ENCODE assay signal across 22 cellular contexts in genomic region chr4:121794505-121795192, GRCh38. TPM values are rescaled to one million over a fixed set of nuclear protein-coding genes. Genes with fewer than 3 reads are reported as not detected.
DNase-seq lines count a peak whose midpoint lies in the region; ATAC-seq, FAIRE-seq and TF ChIP-seq lines count a peak whose summit lies in the region.
"Had no signal": no experiment of that assay in that cellular context is flagged by ENCODE, and none has a peak within 500 bp of the region (broad histone marks: within the 10 kb centered on the region; RNA-seq: fewer than 3 reads in every experiment).

No MANE protein-coding gene starts in this region.

- H3K4ac ChIP-seq in IMR-90 (ENCODE audit: low read depth, low read length) (peak overlapping the region; percentile 58), mesendoderm (ENCODE audit: low read depth, low read length) (no peak overlapping the region)

- H4K5ac ChIP-seq in IMR-90 (ENCODE audit: low read depth, low read length) (peak overlapping the region; percentile 38; the same call in 1 of the 2 replicates), mesendoderm (ENCODE audit: low read length) (no peak overlapping the region)

- peak overlapping the region; percentile 69; the same call in 2 of the 3 replicates for H2BK15ac ChIP-seq in IMR-90 (ENCODE audit: low read depth, low read length)
- no peak overlapping the region for H2BK15ac ChIP-seq in mesendoderm (replicated peaks; ENCODE audit: low read depth)

- H4K91ac ChIP-seq in IMR-90 (ENCODE audit: insufficient read depth, low read depth, low read length) = peak overlapping the region; percentile 67

- TF ChIP-seq CTCF in DND-41 (IDR thresholded peaks at IDR 0.05; ENCODE audit: borderline replicate concordance, extremely low read depth, low read length, poor library complexity, severe bottlenecking) = no peak
- TF ChIP-seq CTCF in IMR-90 (conservative IDR thresholded peaks at IDR 0.05; ENCODE audit: low read depth, low read length) = no peak
- TF ChIP-seq CTCF in K562 (IDR thresholded peaks at IDR 0.05 in 2 of 3, conservative IDR thresholded peaks at IDR 0.05 in 1 of 3; ENCODE audit: insufficient read depth in 2 of 3, low read depth in 1 of 3, low read length in 3 of 3) = no peak

- H3K9me3 ChIP-seq in DND-41 (ENCODE audit: insufficient read depth, low read length, severe bottlenecking) (no peaks in the 10 kb centered on the region), IMR-90 (ENCODE audit: control insufficient read depth, insufficient read depth, low read length) (no peaks in the 10 kb centered on the region), K562 (replicated peaks; ENCODE audit: control insufficient read depth, insufficient read depth, low read depth, low read length) (no peaks in the 10 kb centered on the region)
- H3K9me3 ChIP-seq: adrenal gland, gastrocnemius medialis, Peyer's patch, SJSA1 had no signal

- POLR2A ChIA-PET in IMR-90 (lab: Charles Lee; ENCODE audit: unreplicated experiment) (no interaction called here), K562 (lab: Yijun Ruan, JAX) (interaction anchor here (0.5 to 1.5 kb wide), 4 partner anchors 9 to 65 kb away, joined by 3 to 4 read pairs (median 3); no protein-coding TSS in a partner anchor)

- H3K27me3 ChIP-seq in DND-41 (ENCODE audit: insufficient read depth, low read length, poor library complexity) (no peaks in the 10 kb centered on the region), IMR-90 (ENCODE audit: control insufficient read depth, insufficient read depth, low read length) (no peaks in the 10 kb centered on the region), K562 (ENCODE audit: control insufficient read depth in 2 of 2, insufficient read depth in 2 of 2, low read length in 2 of 2) (no peaks in the 10 kb centered on the region), mesendoderm (ENCODE audit: insufficient read depth, low read length, poor library complexity) (no peaks in the 10 kb centered on the region)
- H3K27me3 ChIP-seq: adrenal gland, Peyer's patch, SJSA1 had no signal

- H3K79me2 ChIP-seq in DND-41 (ENCODE audit: insufficient read depth, low read length) (no peaks in the 10 kb centered on the region), K562 (ENCODE audit: control insufficient read depth, insufficient read depth, low read length) (no peaks in the 10 kb centered on the region), mesendoderm (ENCODE audit: control insufficient read depth, insufficient read depth, low read length) (no peaks in the 10 kb centered on the region)

- H2AFZ ChIP-seq in DND-41 (ENCODE audit: low read depth, low read length) (peak overlapping the region; percentile 76), IMR-90 (replicated peaks; ENCODE audit: low read length, poor library complexity) (no peak overlapping the region), K562 (ENCODE audit: low read depth, low read length) (peak overlapping the region; percentile 54; the same call in 1 of the 2 replicates)

- peaks cover 51% of the 10 kb centered on the region for H3K4me1 ChIP-seq in DND-41 (ENCODE audit: insufficient read depth, low read length)
- H3K4me1 ChIP-seq in IMR-90 (ENCODE audit: control insufficient read depth, insufficient read depth, low read length) = peaks cover 19% of the 10 kb centered on the region
- peaks cover 5 to 39% of the 10 kb centered on the region in 2 experiments; a peak in 3 of 5 replicates for H3K4me1 ChIP-seq in K562 (replicated peaks in 1 of 2; ENCODE audit: control insufficient read depth in 2 of 2, insufficient read depth in 2 of 2, low read length in 2 of 2)
- H3K4me1 ChIP-seq in mesendoderm (ENCODE audit: control insufficient read depth, low read depth, low read length) = no peaks in the 10 kb centered on the region
- H3K4me1 ChIP-seq: adrenal gland, gastrocnemius medialis, Peyer's patch had no signal

- H4K20me1 ChIP-seq in DND-41 (ENCODE audit: insufficient read depth, low read length) = no peaks in the 10 kb centered on the region
- no peaks in the 10 kb centered on the region for H4K20me1 ChIP-seq in IMR-90 (ENCODE audit: insufficient read depth, low read length)
- no peaks in the 10 kb centered on the region for H4K20me1 ChIP-seq in K562 (replicated peaks; ENCODE audit: control insufficient read depth, insufficient read depth, low read length)

- H3K14ac ChIP-seq in IMR-90 (replicated peaks; ENCODE audit: low read depth, low read length) = peak overlapping the region; percentile 8; the same call in 1 of the 2 replicates

- H3K27ac ChIP-seq in DND-41 (ENCODE audit: low read length) = peak overlapping the region; percentile 97
- no peak overlapping the region for H3K27ac ChIP-seq in IMR-90 (ENCODE audit: insufficient read depth, low read length)
- peak overlapping the region; percentile 39; the same call in 1 of the 3 replicates for H3K27ac ChIP-seq in K562 (ENCODE audit: extremely low read depth, low read depth, low read length)
- H3K27ac ChIP-seq in mesendoderm (ENCODE audit: low read depth, low read length) = no peak overlapping the region
- H3K27ac ChIP-seq: adrenal gland, epithelial cell of prostate, gastrocnemius medialis, Peyer's patch, SJSA1 had no signal

- peak overlapping the region; percentile 65 for H3K4me2 ChIP-seq in DND-41 (ENCODE audit: insufficient read depth, low read length)
- no peak overlapping the region for H3K4me2 ChIP-seq in IMR-90 (ENCODE audit: low read depth, low read length)
- peak overlapping the region; percentile 73 for H3K4me2 ChIP-seq in K562 (ENCODE audit: insufficient read depth, low read length)
- H3K4me2 ChIP-seq in mesendoderm (ENCODE audit: low read length) = no peak overlapping the region

- CTCF ChIA-PET in IMR-90 (lab: Yijun Ruan, JAX) (no interaction called here), K562 (lab: Yijun Ruan, JAX; ENCODE audit: low intra/inter-chr PET ratio) (no interaction called here)

- H2BK20ac ChIP-seq in IMR-90 (ENCODE audit: low read depth, low read length) = peak overlapping the region; percentile 35

- H2BK5ac ChIP-seq in IMR-90 (ENCODE audit: low read depth, low read length, poor library complexity, severe bottlenecking) (peak overlapping the region; percentile 12), mesendoderm (ENCODE audit: low read length) (no peak overlapping the region)

- dilution Hi-C loops in IMR-90 (cut with HindIII; ENCODE audit: low sequenced_read_pairs, unreplicated experiment) = no loop called here

- TF ChIP-seq POLR2A in IMR-90 (IDR thresholded peaks at IDR 0.05; ENCODE audit: low read depth, low read length) = no peak
- TF ChIP-seq POLR2A in K562 (conservative IDR thresholded peaks at IDR 0.05) = no peak

- H3K4me3 ChIP-seq in DND-41 (ENCODE audit: low read depth in 1 of 2, low read length in 2 of 2) (no peak overlapping the region; a peak in 1 of 4 replicates), IMR-90 (ENCODE audit: insufficient read depth, low read depth, low read length) (no peak overlapping the region), K562 (no peak overlapping the region), mesendoderm (ENCODE audit: low read length) (no peak overlapping the region)
- H3K4me3 ChIP-seq: adrenal gland, gastrocnemius medialis, Peyer's patch, SJSA1 had no signal

- H3K18ac ChIP-seq in IMR-90 (ENCODE audit: low read depth, low read length) (peak overlapping the region; percentile 65; the same call in 1 of the 2 replicates), mesendoderm (ENCODE audit: low read length) (no peak overlapping the region)

- peak; percentile 98 for TF ChIP-seq EP300 in K562 (IDR thresholded peaks at IDR 0.05; ENCODE audit: low read length)

- H2AK5ac ChIP-seq in IMR-90 (ENCODE audit: low read depth, low read length) = peak overlapping the region; percentile 65; the same call in 1 of the 2 replicates
- H2AK5ac ChIP-seq in mesendoderm (ENCODE audit: low read length) = no peak overlapping the region

- H3K23ac ChIP-seq in IMR-90 (ENCODE audit: low read depth, low read length) = peak overlapping the region; percentile 39; the same call in 1 of the 2 replicates
- no peak overlapping the region for H3K23ac ChIP-seq in mesendoderm (ENCODE audit: low read length)

- no peak overlapping the region for H3K56ac ChIP-seq in IMR-90 (ENCODE audit: extremely low read depth, insufficient read depth, low read length)
- H3K56ac ChIP-seq in mesendoderm (ENCODE audit: low read length) = no peak overlapping the region

- WGBS in IMR-90 (ENCODE audit: extremely low coverage in 2 of 2, insufficient read length in 1 of 2), 2 experiments = no CpG with 5 or more reads among the region's 5 CpGs
- 2% methylated on average over 5 of the region's 5 CpGs for WGBS in K562 (ENCODE audit: insufficient coverage, low coverage, missing lambda C conversion rate)
- WGBS in mesendoderm (ENCODE audit: extremely low coverage, insufficient coverage, low lambda C conversion rate) = no CpG with 5 or more reads among the region's 5 CpGs

- H2AK9ac ChIP-seq in IMR-90 (replicated peaks; ENCODE audit: low read depth, low read length, poor library complexity) = no peak overlapping the region

- H3K9me1 ChIP-seq in IMR-90 (ENCODE audit: insufficient read depth, low read length) (no peaks in the 10 kb centered on the region; the same call in 1 of the 2 replicates), K562 (ENCODE audit: control insufficient read depth, insufficient read depth, low read length) (no peaks in the 10 kb centered on the region)

- DNase-seq in DND-41 (no peak), IMR-90 (no peak), K562 (ENCODE audit: extremely low read depth in 1 of 4, low spot score in 3 of 4) (peak; percentile 78 to 87 (median 85)), mesendoderm (peak; percentile 15), NCI-H510A (lab: John Stamatoyannopoulos, UW) (no peak), NCI-H1105 (lab: John Stamatoyannopoulos, UW) (no peak)
- DNase-seq in stimulated activated CD4-positive, alpha-beta T cell treated with anti-CD3 and anti-CD28 coated beads, Interleukin-4, amount 100 ng/mL, for 24 hours = no peak
- DNase-seq: activated effector memory CD4-positive, alpha-beta T cell treated with Interleukin-2 at 50 U/mL for 16 hours; adrenal gland; caudate nucleus; CD8-positive, alpha-beta T cell; gastrocnemius medialis; NCI-H1694; Peyer's patch; T-helper 9 cell had no signal

- TF ChIP-seq RAD21 in IMR-90 (IDR thresholded peaks at IDR 0.05; ENCODE audit: low read length) (no peak), K562 (CRISPR knock-in tag; conservative IDR thresholded peaks at IDR 0.05 in 1 of 2, IDR thresholded peaks at IDR 0.05 in 1 of 2) (no peak)

- intact Hi-C loops in IMR-90 (cut with micrococcal nuclease) = no loop called here
- intact Hi-C loops in K562 (cut with micrococcal nuclease) = loop anchor here (2.0 kb wide), 1 partner anchor 98 kb away; the partner anchor contains the start of gene ANXA5

- no peaks in the 10 kb centered on the region for H3K79me1 ChIP-seq in IMR-90 (ENCODE audit: low read depth in 1 of 2, low read length in 2 of 2)
- no peaks in the 10 kb centered on the region for H3K79me1 ChIP-seq in mesendoderm (ENCODE audit: low read length)

- H4K8ac ChIP-seq in IMR-90 (ENCODE audit: low read depth in 2 of 2, low read length in 2 of 2) = peak overlapping the region in 1 of 2 experiments; percentile 62; a peak in 2 of 4 replicates
- no peak overlapping the region for H4K8ac ChIP-seq in mesendoderm (ENCODE audit: low read depth, low read length)

- H3K36me3 ChIP-seq in DND-41 (ENCODE audit: insufficient read depth, low read length) (no peaks in the 10 kb centered on the region), IMR-90 (ENCODE audit: control insufficient read depth, insufficient read depth, low read length) (no peaks in the 10 kb centered on the region), K562 (ENCODE audit: control insufficient read depth, insufficient read depth, low read length) (no peaks in the 10 kb centered on the region), mesendoderm (ENCODE audit: control insufficient read depth, insufficient read depth, low read length) (no peaks in the 10 kb centered on the region)
- H3K36me3 ChIP-seq: adrenal gland, gastrocnemius medialis, Peyer's patch, SJSA1 had no signal

- H3K9ac ChIP-seq in DND-41 (ENCODE audit: low read depth, low read length) = peak overlapping the region; percentile 68
- no peak overlapping the region for H3K9ac ChIP-seq in IMR-90 (ENCODE audit: low read depth, low read length)
- H3K9ac ChIP-seq in K562 (ENCODE audit: insufficient read depth in 1 of 2, low read depth in 2 of 2, low read length in 2 of 2) = peak overlapping the region; percentile 28 to 38; a peak in 2 of 4 replicates
- no peak overlapping the region for H3K9ac ChIP-seq in mesendoderm (ENCODE audit: low read length)

- no TSS peak for BruUV-seq in IMR-90 (replicated peaks; lab: Mats Ljungman, UMichigan)
- BruUV-seq in K562 (replicated peaks; lab: Mats Ljungman, UMichigan) = no TSS peak

- in situ Hi-C loops in IMR-90 (cut with MboI; ENCODE audit: low sequenced_read_pairs) (no loop called here), K562 (cut with MboI) (no loop called here)

- ATAC-seq in DND-41 (ENCODE audit: insufficient read depth, low read depth) (no peak), IMR-90 (ENCODE audit: low read depth) (peak; percentile 40), K562 (peak; percentile 93), GM18909 (IDR thresholded peaks at IDR 0.05; ENCODE audit: poor library complexity, unreplicated experiment) (no peak)
- ATAC-seq: CD8-positive, alpha-beta T cell; gastrocnemius medialis; left lobe of liver; sciatic nerve had no signal

- H2BK120ac ChIP-seq in IMR-90 (ENCODE audit: low read depth, low read length) (peak overlapping the region; percentile 54), mesendoderm (ENCODE audit: low read depth, low read length) (no peak overlapping the region)

- FAIRE-seq in K562 (lab: Jason Lieb, UNC) = peak; percentile 94

RNA-seq across cellular contexts. Expression of gene EXOSC9, which starts 6.5 kb away (rescaled TPM):
- total RNA-seq in IMR-90 (2012; rRNA removed) (47.5 and 85.8 TPM in 2 replicates), K562 (2014; rRNA removed) (70.2 and 89.5 TPM in 2 replicates), K562 (2014; rRNA removed; fragmentation: Illumina TruSeq; extraction: Trizol) (118 and 143 TPM in 2 replicates), K562 (2015; rRNA removed; fragmentation: Illumina TruSeq; extraction: Trizol) (103 and 111 TPM in 2 replicates), K562 (2021) (64.7 and 68.0 TPM in 2 replicates)
- polyA plus RNA-seq in IMR-90 (2012; rRNA removed) (27.3 and 34.7 TPM in 2 replicates), K562 (2011; rRNA removed) (92.7 and 115 TPM in 2 replicates), K562 (2014; fragmentation: Illumina TruSeq; extraction: Trizol) (121 and 130 TPM in 2 replicates), K562 (2014; fragmentation: Nextera tagmentation; extraction: Ambion mirVana) (100 to 1,000 TPM; 157 to 166 TPM), K562 (2014; rRNA removed) (100 and 105 TPM in 2 replicates)
- 3.8 and 4.3 TPM in 2 replicates for polyA plus RNA-seq in IMR-90 (2012; cell fraction: cytosol; rRNA removed)
- 5.7 and 33.2 TPM in 2 replicates for polyA plus RNA-seq in IMR-90 (2012; cell fraction: nucleus; rRNA removed; ENCODE audit: low replicate concordance)
- total RNA-seq in K562 (2011; cell fraction: chromatin; rRNA removed; ENCODE audit: low replicate concordance) = 51.5 and 75.8 TPM in 2 replicates
- total RNA-seq in K562 (2011; cell fraction: nucleolus; rRNA removed) = 31.0 and 31.2 TPM in 2 replicates
- 29.8 and 46.2 TPM in 2 replicates for total RNA-seq in K562 (2011; cell fraction: nucleoplasm; rRNA removed)
- 22.9 and 38.9 TPM in 2 replicates for polyA plus RNA-seq in K562 (2011; cell fraction: cytosol; rRNA removed)
- 47.5 and 67.6 TPM in 2 replicates for polyA plus RNA-seq in K562 (2011; cell fraction: nucleus; rRNA removed)
- 50.3 and 74.6 TPM in 2 replicates for polyA plus RNA-seq in K562 (2012)
- 114 and 134 TPM in 2 replicates for polyA minus RNA-seq in K562 (2011; rRNA and poly(A)+ RNA removed)
- 31.6 and 57.5 TPM in 2 replicates for polyA minus RNA-seq in K562 (2011; cell fraction: cytosol; rRNA and poly(A)+ RNA removed)
- polyA minus RNA-seq in K562 (2011; cell fraction: nucleus; rRNA and poly(A)+ RNA removed) = 42.5 and 63.4 TPM in 2 replicates
- 71.2 TPM for polyA plus RNA-seq in mesendoderm (2013, experiment 1 of 2)
- 71.5 TPM for polyA plus RNA-seq in mesendoderm (2013, experiment 2 of 2)

RNA-seq across cellular contexts. Expression of gene CCNA2, which starts 29.0 kb away (rescaled TPM):
- total RNA-seq in IMR-90 (2012; rRNA removed) = 54.3 and 59.7 TPM in 2 replicates
- 21.3 and 22.8 TPM in 2 replicates for polyA plus RNA-seq in IMR-90 (2012; rRNA removed)
- 6.7 and 10.4 TPM in 2 replicates for polyA plus RNA-seq in IMR-90 (2012; cell fraction: cytosol; rRNA removed)
- polyA plus RNA-seq in IMR-90 (2012; cell fraction: nucleus; rRNA removed; ENCODE audit: low replicate concordance) = 5.3 and 8.3 TPM in 2 replicates
- 15.4 and 28.6 TPM in 2 replicates for total RNA-seq in K562 (2011; cell fraction: chromatin; rRNA removed; ENCODE audit: low replicate concordance)
- 22.8 and 24.7 TPM in 2 replicates for total RNA-seq in K562 (2011; cell fraction: nucleolus; rRNA removed)
- total RNA-seq in K562 (2011; cell fraction: nucleoplasm; rRNA removed) = 26.8 and 30.0 TPM in 2 replicates
- total RNA-seq in K562 (2014; rRNA removed) = 154 and 173 TPM in 2 replicates
- total RNA-seq in K562 (2014; rRNA removed; fragmentation: Illumina TruSeq; extraction: Trizol) = 197 and 225 TPM in 2 replicates
- total RNA-seq in K562 (2015; rRNA removed; fragmentation: Illumina TruSeq; extraction: Trizol) = 174 and 190 TPM in 2 replicates
- total RNA-seq in K562 (2021) = 147 TPM in 2 replicates
- polyA plus RNA-seq in K562 (2011; rRNA removed) = 141 and 192 TPM in 2 replicates
- 89.4 and 97.5 TPM in 2 replicates for polyA plus RNA-seq in K562 (2011; cell fraction: cytosol; rRNA removed)
- polyA plus RNA-seq in K562 (2011; cell fraction: nucleus; rRNA removed) = 36.4 and 53.0 TPM in 2 replicates
- polyA plus RNA-seq in K562 (2012) = 99.1 and 103 TPM in 2 replicates
- 162 and 194 TPM in 2 replicates for polyA plus RNA-seq in K562 (2014; fragmentation: Illumina TruSeq; extraction: Trizol)
- 10 to 100 TPM; 37.1 to 47.8 TPM for polyA plus RNA-seq in K562 (2014; fragmentation: Nextera tagmentation; extraction: Ambion mirVana)
- polyA plus RNA-seq in K562 (2014; rRNA removed) = 110 and 122 TPM in 2 replicates
- 207 and 226 TPM in 2 replicates for polyA minus RNA-seq in K562 (2011; rRNA and poly(A)+ RNA removed)
- 92.9 and 104 TPM in 2 replicates for polyA minus RNA-seq in K562 (2011; cell fraction: cytosol; rRNA and poly(A)+ RNA removed)
- polyA minus RNA-seq in K562 (2011; cell fraction: nucleus; rRNA and poly(A)+ RNA removed) = 25.4 and 41.9 TPM in 2 replicates
- polyA plus RNA-seq in mesendoderm (2013, experiment 1 of 2) = 105 TPM
- polyA plus RNA-seq in mesendoderm (2013, experiment 2 of 2) = 105 TPM

RNA-seq across cellular contexts. Expression of gene SMIM43, which starts 29.7 kb away (rescaled TPM):
- total RNA-seq in IMR-90 (2012; rRNA removed) (1.4 TPM in 2 replicates), K562 (2014; rRNA removed) (not detected in 2 replicates), K562 (2014; rRNA removed; fragmentation: Illumina TruSeq; extraction: Trizol) (not detected in 2 replicates), K562 (2015; rRNA removed; fragmentation: Illumina TruSeq; extraction: Trizol) (not detected in 2 replicates), K562 (2021) (not detected in 2 replicates)
- polyA plus RNA-seq in IMR-90 (2012; rRNA removed) (2.0 and 2.8 TPM in 2 replicates), K562 (2011; rRNA removed) (not detected in 2 replicates), K562 (2014; fragmentation: Illumina TruSeq; extraction: Trizol) (not detected in 2 replicates), K562 (2014; fragmentation: Nextera tagmentation; extraction: Ambion mirVana) (not detected), K562 (2014; rRNA removed) (not detected in 2 replicates)
- 0.68 and 0.71 TPM in 2 replicates for polyA plus RNA-seq in IMR-90 (2012; cell fraction: cytosol; rRNA removed)
- polyA plus RNA-seq in IMR-90 (2012; cell fraction: nucleus; rRNA removed; ENCODE audit: low replicate concordance) = 1.1 and 4.1 TPM in 2 replicates
- total RNA-seq in K562 (2011; cell fraction: chromatin; rRNA removed; ENCODE audit: low replicate concordance) = not detected in 2 replicates
- not detected in 2 replicates for total RNA-seq in K562 (2011; cell fraction: nucleolus; rRNA removed)
- total RNA-seq in K562 (2011; cell fraction: nucleoplasm; rRNA removed) = not detected in 2 replicates
- not detected in 2 replicates for polyA plus RNA-seq in K562 (2011; cell fraction: cytosol; rRNA removed)
- polyA plus RNA-seq in K562 (2011; cell fraction: nucleus; rRNA removed) = not detected in 2 replicates
- polyA plus RNA-seq in K562 (2012) = not detected in 2 replicates
- not detected in 2 replicates for polyA minus RNA-seq in K562 (2011; rRNA and poly(A)+ RNA removed)
- polyA minus RNA-seq in K562 (2011; cell fraction: cytosol; rRNA and poly(A)+ RNA removed) = not detected in 2 replicates
- not detected in 2 replicates for polyA minus RNA-seq in K562 (2011; cell fraction: nucleus; rRNA and poly(A)+ RNA removed)
- polyA plus RNA-seq in mesendoderm (2013, experiment 1 of 2) = 0.21 TPM
- polyA plus RNA-seq in mesendoderm (2013, experiment 2 of 2) = 0.25 TPM
- total RNA-seq: gastrocnemius medialis, HT-29, left lobe of liver, osteocyte, Peyer's patch had no signal

Comparison
In these comparisons a context has a peak if more than half of its experiments do, and no peak if none do; other contexts are left out.
1. ATAC-seq: peak in IMR-90 (single experiment) and K562 (single experiment); none in DND-41 (single experiment) and GM18909 (single experiment).
2. DNase-seq: peak in K562 (4 of 4) and mesendoderm (single experiment); none in DND-41 (single experiment), IMR-90 (single experiment), NCI-H510A (single experiment), NCI-H1105 (single experiment) and stimulated activated CD4-positive, alpha-beta T cell treated with anti-CD3 and anti-CD28 coated beads, Interleukin-4, amount 100 ng/mL, for 24 hours (single experiment).
3. H3K27ac ChIP-seq: peak in DND-41 (single experiment) and K562 (single experiment); none in IMR-90 (single experiment) and mesendoderm (single experiment).
4. H3K4me2 ChIP-seq: peak in DND-41 (single experiment) and K562 (single experiment); none in IMR-90 (single experiment) and mesendoderm (single experiment).
5. H3K9ac ChIP-seq: peak in DND-41 (single experiment) and K562 (2 of 2); none in IMR-90 (single experiment) and mesendoderm (single experiment).